Comparison of ENCODE assay signal across 10 cellular contexts in genomic region chr10:86349474-86349873, GRCh38. TPM values are rescaled to one million over a fixed set of nuclear protein-coding genes. Genes with fewer than 3 reads are reported as not detected.
DNase-seq lines count a peak whose midpoint lies in the region; ATAC-seq and TF ChIP-seq lines count a peak whose summit lies in the region.
"Had no signal": no experiment of that assay in that cellular context is flagged by ENCODE, and none has a peak within 500 bp of the region (broad histone marks: within the 10 kb centered on the region; RNA-seq: fewer than 3 reads in every experiment).

No MANE protein-coding gene starts in this region.

- no peak overlapping the region for H3K4me2 ChIP-seq in DOHH2 (ENCODE audit: low read length)
- no peak overlapping the region for H3K4me2 ChIP-seq in HCT116 (ENCODE audit: low read length)
- H3K4me2 ChIP-seq in smooth muscle cell, result no peak overlapping the region

- H3K27ac ChIP-seq in DOHH2 (ENCODE audit: low read depth, low read length) (no peak overlapping the region), HCT116 (ENCODE audit: low read depth, low read length) (no peak overlapping the region), smooth muscle cell (ENCODE audit: low read depth) (no peak overlapping the region)

- RAD21 ChIA-PET in HCT116 (lab: Charles Lee; ENCODE audit: low non-redundant PET in 1 of 2, low total read pairs in 2 of 2, uncharacterized antibody in 2 of 2, unreplicated experiment in 2 of 2), result no interaction called here

- no peak for TF ChIP-seq POLR2A in HCT116 (IDR thresholded peaks at IDR 0.05; ENCODE audit: borderline replicate concordance, extremely low read depth, insufficient read depth, insufficient read length)

- H3K9me2 ChIP-seq in DOHH2 (replicated peaks; ENCODE audit: control insufficient read depth, low read length) (no peaks in the 10 kb centered on the region), HCT116 (ENCODE audit: insufficient read depth) (no peaks in the 10 kb centered on the region)

- H3K36me3 Mint-ChIP-seq in activated CD4-positive, alpha-beta T cell treated with anti-CD3 and anti-CD28 coated beads for 36 hours (ENCODE audit: low read depth), result no peaks in the 10 kb centered on the region
- H3K36me3 Mint-ChIP-seq: activated naive CD8-positive, alpha-beta T cell; T-cell had no signal

- H3K4me3 Mint-ChIP-seq in activated CD4-positive, alpha-beta T cell treated with anti-CD3 and anti-CD28 coated beads for 36 hours, result no peak overlapping the region
- H3K4me3 Mint-ChIP-seq: activated naive CD8-positive, alpha-beta T cell; T-cell had no signal

- ATAC-seq in HCT116, result peak; percentile 75
- no peak for ATAC-seq in activated CD4-positive, alpha-beta T cell treated with anti-CD3 and anti-CD28 coated beads for 36 hours
- ATAC-seq: T-cell had no signal

- peak; percentile 67 for TF ChIP-seq RAD21 in HCT116 (IDR thresholded peaks at IDR 0.05; ENCODE audit: low read depth)

- no peaks in the 10 kb centered on the region for H3K36me3 ChIP-seq in DOHH2 (ENCODE audit: control insufficient read depth, low read length)
- no peaks in the 10 kb centered on the region for H3K36me3 ChIP-seq in HCT116 (ENCODE audit: control insufficient read depth in 1 of 2, insufficient read depth in 2 of 2, low read length in 2 of 2)
- no peaks in the 10 kb centered on the region for H3K36me3 ChIP-seq in smooth muscle cell (ENCODE audit: low read depth)

- CTCF ChIA-PET in HCT116 (lab: Charles Lee), result interaction anchor here (1.0 to 1.3 kb wide), 3 partner anchors 10 to 354 kb away, joined by 3 to 4 read pairs (median 4); no protein-coding TSS in a partner anchor
- CTCF ChIA-PET in activated CD4-positive, alpha-beta T cell treated with anti-CD3 and anti-CD28 coated beads for 36 hours (lab: Charles Lee), result no interaction called here

- no peaks in the 10 kb centered on the region for H3K4me1 ChIP-seq in DOHH2 (ENCODE audit: control insufficient read depth, low read length)
- H3K4me1 ChIP-seq in HCT116 (ENCODE audit: control insufficient read depth in 1 of 2, insufficient read depth in 2 of 2, low read length in 2 of 2), result peaks cover 28 to 37% of the 10 kb centered on the region in 2 experiments
- peaks cover 14% of the 10 kb centered on the region for H3K4me1 ChIP-seq in smooth muscle cell (ENCODE audit: low read depth)

- H3F3A ChIP-seq in DOHH2 (ENCODE audit: control insufficient read depth, insufficient read depth), result no peaks in the 10 kb centered on the region
- no peaks in the 10 kb centered on the region for H3F3A ChIP-seq in smooth muscle cell (ENCODE audit: low read depth)

- peak; percentile 28 for DNase-seq in HCT116 (ENCODE audit: low read depth, low spot score)
- peak; percentile 62 for DNase-seq in SK-MEL-5 (ENCODE audit: low read depth, low spot score)
- DNase-seq in iPS-NIHi7 (ENCODE audit: extremely low spot score), result peak; percentile 91
- DNase-seq in SHP77 (lab: John Stamatoyannopoulos, UW), result no peak
- no peak for DNase-seq in activated T-cell treated with anti-CD3 and anti-CD28 coated beads, Interleukin-2, amount 50 U/mL, for 1 hour
- DNase-seq in activated CD4-positive, alpha-beta T cell treated with anti-CD3 and anti-CD28 coated beads for 36 hours, result no peak
- no peak for DNase-seq in smooth muscle cell (lab: John Stamatoyannopoulos, UW; ENCODE audit: unreplicated experiment)
- DNase-seq: T-cell had no signal

- TF ChIP-seq CTCF in DOHH2 (IDR thresholded peaks at IDR 0.05; ENCODE audit: low read depth, low read length, poor library complexity, severe bottlenecking), result peak; percentile 90
- TF ChIP-seq CTCF in HCT116 (IDR thresholded peaks at IDR 0.05 in 2 of 3, conservative IDR thresholded peaks at IDR 0.05 in 1 of 3; ENCODE audit: borderline replicate concordance in 1 of 3, insufficient read depth in 1 of 3, low read depth in 2 of 3, low read length in 2 of 3), result peak; percentile 82 to 99 (median 96)
- no peak for TF ChIP-seq CTCF in smooth muscle cell (IDR thresholded peaks at IDR 0.05; ENCODE audit: borderline replicate concordance, insufficient read depth, poor library complexity, severe bottlenecking)

- H3K79me2 ChIP-seq in DOHH2 (ENCODE audit: control insufficient read depth, low read length) (no peaks in the 10 kb centered on the region), HCT116 (ENCODE audit: insufficient read depth, low read length) (no peaks in the 10 kb centered on the region), smooth muscle cell (ENCODE audit: low read depth) (no peaks in the 10 kb centered on the region)

- no peak overlapping the region for H3K27ac Mint-ChIP-seq in activated CD4-positive, alpha-beta T cell treated with anti-CD3 and anti-CD28 coated beads for 36 hours
- H3K27ac Mint-ChIP-seq: activated naive CD8-positive, alpha-beta T cell; T-cell had no signal

- in situ Hi-C loops in SK-MEL-5 (cut with HindIII; ENCODE audit: low pct_unique_long_range_greater_than_20kb, low sequenced_read_pairs), result no loop called here

- H3K4me3 ChIP-seq in DOHH2 (ENCODE audit: low read length) (no peak overlapping the region), HCT116 (replicated peaks in 1 of 2; ENCODE audit: low read depth in 1 of 2, low read length in 2 of 2) (no peak overlapping the region), smooth muscle cell (no peak overlapping the region)

- H3K27me3 Mint-ChIP-seq in activated CD4-positive, alpha-beta T cell treated with anti-CD3 and anti-CD28 coated beads for 36 hours, result peaks cover 2% of the 10 kb centered on the region
- H3K27me3 Mint-ChIP-seq: activated naive CD8-positive, alpha-beta T cell had no signal

- no peaks in the 10 kb centered on the region for H3K9me3 Mint-ChIP-seq in activated CD4-positive, alpha-beta T cell treated with anti-CD3 and anti-CD28 coated beads for 36 hours (ENCODE audit: low read depth)
- H3K9me3 Mint-ChIP-seq: T-cell had no signal

- POLR2A ChIA-PET in HCT116 (lab: Charles Lee), result no interaction called here
- POLR2A ChIA-PET in activated CD4-positive, alpha-beta T cell treated with anti-CD3 and anti-CD28 coated beads for 36 hours (lab: Charles Lee), result no interaction called here

- no peaks in the 10 kb centered on the region for H4K20me1 ChIP-seq in DOHH2 (ENCODE audit: control insufficient read depth, insufficient read depth, low read depth, low read length)
- H4K20me1 ChIP-seq in HCT116 (ENCODE audit: insufficient read depth), result no peaks in the 10 kb centered on the region
- H4K20me1 ChIP-seq in smooth muscle cell (ENCODE audit: low read depth), result peaks cover 90% of the 10 kb centered on the region

- no peaks in the 10 kb centered on the region for H3K27me3 ChIP-seq in DOHH2 (ENCODE audit: control insufficient read depth, low read length)
- H3K27me3 ChIP-seq in HCT116 (ENCODE audit: insufficient read depth, low read length), result no peaks in the 10 kb centered on the region
- peaks cover 20% of the 10 kb centered on the region for H3K27me3 ChIP-seq in smooth muscle cell (ENCODE audit: low read depth)

- no TSS peak for BruUV-seq in HCT116 (replicated peaks; lab: Mats Ljungman, UMichigan)

- no peak overlapping the region for H3K9ac ChIP-seq in HCT116 (ENCODE audit: low read length)
- H3K9ac ChIP-seq in smooth muscle cell (ENCODE audit: low read depth), result no peak overlapping the region

- no peaks in the 10 kb centered on the region for H3K4me1 Mint-ChIP-seq in activated CD4-positive, alpha-beta T cell treated with anti-CD3 and anti-CD28 coated beads for 36 hours
- H3K4me1 Mint-ChIP-seq: T-cell had no signal

- no peaks in the 10 kb centered on the region for H3K9me3 ChIP-seq in DOHH2 (ENCODE audit: control insufficient read depth, insufficient read depth, low read length)
- H3K9me3 ChIP-seq in HCT116 (ENCODE audit: control insufficient read depth in 1 of 2, insufficient read depth in 1 of 2, low read depth in 1 of 2, low read length in 2 of 2), result no peaks in the 10 kb centered on the region
- H3K9me3 ChIP-seq in smooth muscle cell (replicated peaks; ENCODE audit: low read depth), result no peaks in the 10 kb centered on the region

- H2AFZ ChIP-seq in HCT116 (ENCODE audit: low read depth, low read length, poor library complexity, severe bottlenecking) (no peak overlapping the region), smooth muscle cell (ENCODE audit: low read depth) (no peak overlapping the region)

- intact Hi-C loops in HCT116 (cut with micrococcal nuclease), result no loop called here
- intact Hi-C loops in activated CD4-positive, alpha-beta T cell treated with anti-CD3 and anti-CD28 coated beads for 36 hours (cut with DNase I, micrococcal nuclease), result no loop called here

- WGBS in smooth muscle cell (ENCODE audit: low lambda C conversion rate), result 32% methylated on average over 3 of the region's 3 CpGs

TF ChIP-seq in HCT116, 20 proteins besides CTCF, POLR2A, EP300 and RAD21:
- TF ChIP-seq ELF1 (IDR thresholded peaks at IDR 0.05; ENCODE audit: borderline replicate concordance, low read depth), result no peak
- TF ChIP-seq JUND (IDR thresholded peaks at IDR 0.05), result no peak
- no peak for TF ChIP-seq CEBPB (IDR thresholded peaks at IDR 0.05; ENCODE audit: low read depth)
- no peak for TF ChIP-seq EZH2 (IDR thresholded peaks at IDR 0.05)
- no peak for TF ChIP-seq TCF7L2 (IDR thresholded peaks at IDR 0.05; ENCODE audit: borderline replicate concordance, extremely low read depth, insufficient read depth, insufficient read length)
- TF ChIP-seq EZH2phosphoT487 (IDR thresholded peaks at IDR 0.05; ENCODE audit: borderline replicate concordance), result no peak
- TF ChIP-seq YY1 (IDR thresholded peaks at IDR 0.05; ENCODE audit: extremely low read depth, insufficient replicate concordance, low read depth, low read length), result no peak
- TF ChIP-seq SRF (IDR thresholded peaks at IDR 0.05; ENCODE audit: low read depth), result no peak
- TF ChIP-seq ATF3 (IDR thresholded peaks at IDR 0.05), result no peak

RNA-seq across cellular contexts. Expression of gene GRID1, which starts 17.1 kb away (rescaled TPM):
- total RNA-seq in HCT116 (2021; ENCODE audit: unreplicated experiment) (5.6 TPM), smooth muscle cell (7.4 and 7.5 TPM in 2 replicates)
- 4.8 and 5.0 TPM in 2 replicates for polyA plus RNA-seq in HCT116 (2012)
- total RNA-seq in SK-MEL-5 (2014; rRNA removed; shearing (Covaris generic)), result 0.53 and 0.64 TPM in 2 replicates
- polyA plus RNA-seq in SK-MEL-5 (2015; cell fraction: cytosol; rRNA removed), result 1.5 and 2.6 TPM in 2 replicates
- 1.2 and 1.6 TPM in 2 replicates for polyA plus RNA-seq in SK-MEL-5 (2015; cell fraction: nucleus; rRNA removed)
- not detected for total RNA-seq in activated CD4-positive, alpha-beta T cell treated with anti-CD3 and anti-CD28 coated beads for 36 hours
- polyA plus RNA-seq in smooth muscle cell, result 3.1 and 4.4 TPM in 2 replicates

Comparison
In these comparisons a context has a peak if more than half of its experiments do, and no peak if none do; other contexts are left out.
1. DNase-seq: peak in HCT116 (single experiment), SK-MEL-5 (single experiment) and iPS-NIHi7 (single experiment); none in SHP77 (0 of 2), activated T-cell treated with anti-CD3 and anti-CD28 coated beads, Interleukin-2, amount 50 U/mL, for 1 hour (single experiment), activated CD4-positive, alpha-beta T cell treated with anti-CD3 and anti-CD28 coated beads for 36 hours (single experiment) and smooth muscle cell (single experiment).